ENCODE assay signal across 1 cellular context in the genomic region with DNA sequence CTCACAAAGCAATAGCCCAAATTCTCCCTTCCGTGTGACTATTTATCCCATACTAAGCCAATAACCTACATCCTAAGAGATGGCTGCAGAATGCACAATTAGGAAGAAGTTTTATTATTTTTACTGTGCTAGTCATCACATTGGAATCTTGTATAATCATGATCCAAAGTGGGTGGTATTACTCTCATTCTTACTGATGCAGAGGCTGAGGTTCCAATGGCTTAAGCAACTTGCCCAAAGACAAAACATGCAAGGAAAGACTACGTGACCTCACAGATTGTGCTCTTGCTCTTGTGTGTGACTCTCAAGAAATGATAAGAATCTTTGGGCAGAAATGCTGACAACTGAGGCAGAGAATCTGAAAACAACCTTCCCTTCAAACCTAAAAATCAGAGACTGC.
TF ChIP-seq lines count a peak whose summit lies in the region.

No MANE protein-coding gene starts in this region.

TF ChIP-seq in IMR-90, 13 proteins besides CTCF, POLR2A, EP300 and RAD21 (continued from another document):
- peak; percentile 68; the same call in 1 of the 2 replicates for TF ChIP-seq FOS (IDR thresholded peaks at IDR 0.05; ENCODE audit: low read depth, low read length)
- TF ChIP-seq BHLHE40 (IDR thresholded peaks at IDR 0.05; ENCODE audit: low read depth, low read length), result no peak
TF ChIP-seq in IMR-90: peak in this region for 4.
